18 cellular contexts compared by ENCODE assay signal in genomic region chr13:99883805-99884204, GRCh38.
DNase-seq lines count a peak whose midpoint lies in the region; ATAC-seq and TF ChIP-seq lines count a peak whose summit lies in the region.
"Had no signal": no experiment of that assay in that cellular context is flagged by ENCODE, and none has a peak within 500 bp of the region (broad histone marks: within the 10 kb centered on the region; RNA-seq: fewer than 3 reads in every experiment).

No MANE protein-coding gene starts in this region.

- ATAC-seq in stimulated activated naive B cell treated with anti-CD40 and anti-IgM and Interleukin-4, amounts not matched to agents 10 μg/mL and 1 μg/mL and 100 μg/mL, for 72 hours (replicated peaks) = peak; percentile 16 to 25
- no peak for ATAC-seq in left cardiac atrium
- ATAC-seq: CD8-positive, alpha-beta T cell had no signal

- H3K36me3 ChIP-seq in DOHH2 (ENCODE audit: control insufficient read depth, low read length) = no peaks in the 10 kb centered on the region
- H3K36me3 ChIP-seq in Karpas-422 (ENCODE audit: insufficient read depth, low read length) = no peaks in the 10 kb centered on the region
- H3K36me3 ChIP-seq in endodermal cell (ENCODE audit: control insufficient read depth, insufficient read depth, low read length) = no peaks in the 10 kb centered on the region

- no peak overlapping the region for H2AFZ ChIP-seq in Karpas-422 (ENCODE audit: low read length)
- H2AFZ ChIP-seq: GM23248 had no signal

- no peak for TF ChIP-seq CTCF in DOHH2 (IDR thresholded peaks at IDR 0.05; ENCODE audit: low read depth, low read length, poor library complexity, severe bottlenecking)
- TF ChIP-seq CTCF in endodermal cell (conservative IDR thresholded peaks at IDR 0.05) = no peak

- H3K27me3 ChIP-seq in DOHH2 (ENCODE audit: control insufficient read depth, low read length) (no peaks in the 10 kb centered on the region), Karpas-422 (ENCODE audit: low read length) (no peaks in the 10 kb centered on the region), endodermal cell (ENCODE audit: control insufficient read depth, insufficient read depth, low read length, poor library complexity, severe bottlenecking) (no peaks in the 10 kb centered on the region)

- H3K79me2 ChIP-seq in DOHH2 (ENCODE audit: control insufficient read depth, low read length) = peaks cover 2% of the 10 kb centered on the region; the same call in 1 of the 2 replicates
- no peaks in the 10 kb centered on the region; the same call in 1 of the 2 replicates for H3K79me2 ChIP-seq in Karpas-422 (ENCODE audit: low read length)

- H3K4me2 ChIP-seq in DOHH2 (ENCODE audit: low read length) (peak overlapping the region; percentile 89), Karpas-422 (ENCODE audit: low read depth, low read length, poor library complexity, severe bottlenecking) (peak overlapping the region; percentile 89)

- H3K4me3 Mint-ChIP-seq in endodermal cell = no peak overlapping the region
- no peak overlapping the region for H3K4me3 Mint-ChIP-seq in stimulated activated naive B cell treated with anti-CD40 and anti-IgM and Interleukin-4, amounts not matched to agents 10 μg/mL and 1 μg/mL and 100 μg/mL, for 72 hours
- H3K4me3 Mint-ChIP-seq: CD8-positive, alpha-beta T cell had no signal

- H3K27ac Mint-ChIP-seq in endodermal cell = no peak overlapping the region
- no peak overlapping the region for H3K27ac Mint-ChIP-seq in stimulated activated naive B cell treated with anti-CD40 and anti-IgM and Interleukin-4, amounts not matched to agents 10 μg/mL and 1 μg/mL and 100 μg/mL, for 72 hours
- H3K27ac Mint-ChIP-seq: CD8-positive, alpha-beta T cell had no signal

- H4K20me1 ChIP-seq in DOHH2 (ENCODE audit: control insufficient read depth, insufficient read depth, low read depth, low read length) (no peaks in the 10 kb centered on the region), Karpas-422 (ENCODE audit: insufficient read depth, low read depth, low read length) (no peaks in the 10 kb centered on the region)

- H3K27ac ChIP-seq in DOHH2 (ENCODE audit: low read depth, low read length) (peak overlapping the region; percentile 76), Karpas-422 (ENCODE audit: low read length) (peak overlapping the region; percentile 92), endodermal cell (ENCODE audit: low read depth, low read length) (no peak overlapping the region)
- H3K27ac ChIP-seq: GM23248 had no signal

- H3K9me3 Mint-ChIP-seq in endodermal cell = no peaks in the 10 kb centered on the region
- H3K9me3 Mint-ChIP-seq in stimulated activated naive B cell treated with anti-CD40 and anti-IgM and Interleukin-4, amounts not matched to agents 10 μg/mL and 1 μg/mL and 100 μg/mL, for 72 hours = peaks cover 0 to 2% of the 10 kb centered on the region in 2 donors
- H3K9me3 Mint-ChIP-seq: CD8-positive, alpha-beta T cell had no signal

- H3K9ac ChIP-seq in Karpas-422 (ENCODE audit: low read length) = peak overlapping the region; percentile 82
- no peak overlapping the region for H3K9ac ChIP-seq in endodermal cell (ENCODE audit: extremely low read depth, low read length, poor library complexity, severe bottlenecking)
- H3K9ac ChIP-seq: GM23248 had no signal

- DNase-seq in Karpas-422 (peak; percentile 87), endodermal cell (peak; percentile 33), amygdala (lab: John Stamatoyannopoulos, UW) (no peak), left cardiac atrium (no peak)
- DNase-seq in stimulated activated naive B cell treated with anti-CD40 and anti-IgM and Interleukin-4, amounts not matched to agents 10 μg/mL and 1 μg/mL and 100 μg/mL, for 72 hours = no peak
- DNase-seq in stimulated activated CD4-positive, alpha-beta T cell treated with anti-CD3 and anti-CD28 coated beads, Interleukin-2, amount 100 ng/mL, for 24 hours = no peak
- DNase-seq: ACHN; C1 segment of cervical spinal cord; CD8-positive, alpha-beta T cell; COR-L47; DMS153; DMS79 treated with DMSO at 0.1 percent for 48 hours; GDM1; GM23248; H7; IMR-90; KBM-7 had no signal

- H3K36me3 Mint-ChIP-seq in endodermal cell (ENCODE audit: low read depth) = no peaks in the 10 kb centered on the region
- peaks cover 0 to 1% of the 10 kb centered on the region in 2 donors for H3K36me3 Mint-ChIP-seq in stimulated activated naive B cell treated with anti-CD40 and anti-IgM and Interleukin-4, amounts not matched to agents 10 μg/mL and 1 μg/mL and 100 μg/mL, for 72 hours
- H3K36me3 Mint-ChIP-seq: CD8-positive, alpha-beta T cell had no signal

- H3K4me1 ChIP-seq in DOHH2 (ENCODE audit: control insufficient read depth, low read length) (peaks cover 31% of the 10 kb centered on the region), Karpas-422 (ENCODE audit: low read length) (peaks cover 67% of the 10 kb centered on the region), endodermal cell (ENCODE audit: control insufficient read depth, insufficient read depth, low read length) (no peaks in the 10 kb centered on the region)

- H3K4me1 Mint-ChIP-seq in endodermal cell = peaks cover 3% of the 10 kb centered on the region
- peaks cover 15 to 20% of the 10 kb centered on the region in 2 donors for H3K4me1 Mint-ChIP-seq in stimulated activated naive B cell treated with anti-CD40 and anti-IgM and Interleukin-4, amounts not matched to agents 10 μg/mL and 1 μg/mL and 100 μg/mL, for 72 hours

- 92 to 94% methylated on average over 2 of the region's 2 CpGs for WGBS in endodermal cell (ENCODE audit: insufficient coverage in 1 of 2, insufficient read length in 1 of 2), 2 experiments

- no peaks in the 10 kb centered on the region for H3F3A ChIP-seq in DOHH2 (ENCODE audit: control insufficient read depth, insufficient read depth)

- intact Hi-C loops in left cardiac atrium (cut with DNase I) = no loop called here

- H3K4me3 ChIP-seq in DOHH2 (ENCODE audit: low read length) = peak overlapping the region; percentile 77
- H3K4me3 ChIP-seq in Karpas-422 (ENCODE audit: low read length) = peak overlapping the region; percentile 72
- H3K4me3 ChIP-seq in endodermal cell (ENCODE audit: low read length) = no peak overlapping the region
- H3K4me3 ChIP-seq: GM23248 had no signal

- H3K27me3 Mint-ChIP-seq in endodermal cell (ENCODE audit: insufficient read depth) = no peaks in the 10 kb centered on the region
- peaks cover 0 to 24% of the 10 kb centered on the region in 2 donors for H3K27me3 Mint-ChIP-seq in stimulated activated naive B cell treated with anti-CD40 and anti-IgM and Interleukin-4, amounts not matched to agents 10 μg/mL and 1 μg/mL and 100 μg/mL, for 72 hours

- H3K9me2 ChIP-seq in DOHH2 (replicated peaks; ENCODE audit: control insufficient read depth, low read length) (no peaks in the 10 kb centered on the region), Karpas-422 (replicated peaks; ENCODE audit: insufficient read depth, low read length) (no peaks in the 10 kb centered on the region)

- H3K9me3 ChIP-seq in DOHH2 (ENCODE audit: control insufficient read depth, insufficient read depth, low read length) (no peaks in the 10 kb centered on the region), Karpas-422 (ENCODE audit: low read length) (no peaks in the 10 kb centered on the region), endodermal cell (ENCODE audit: control insufficient read depth, low read length) (no peaks in the 10 kb centered on the region)

Comparison
In these comparisons a context has a peak if more than half of its experiments do, and no peak if none do; other contexts are left out.
1. DNase-seq: peak in Karpas-422 (single experiment) and endodermal cell (single experiment); none in stimulated activated naive B cell treated with anti-CD40 and anti-IgM and Interleukin-4, amounts not matched to agents 10 μg/mL and 1 μg/mL and 100 μg/mL, for 72 hours (single experiment), stimulated activated CD4-positive, alpha-beta T cell treated with anti-CD3 and anti-CD28 coated beads, Interleukin-2, amount 100 ng/mL, for 24 hours (0 of 2), amygdala (0 of 56) and left cardiac atrium (single experiment).
2. ATAC-seq: peak in stimulated activated naive B cell treated with anti-CD40 and anti-IgM and Interleukin-4, amounts not matched to agents 10 μg/mL and 1 μg/mL and 100 μg/mL, for 72 hours (2 of 2); none in left cardiac atrium (0 of 2).